11 cellular contexts compared by ENCODE assay signal in genomic region chr20:62305765-62306431, GRCh38. TPM values are rescaled to one million over a fixed set of nuclear protein-coding genes. Genes with fewer than 3 reads are reported as not detected.
DNase-seq lines count a peak whose midpoint lies in the region; ATAC-seq, FAIRE-seq and TF ChIP-seq lines count a peak whose summit lies in the region.
"Had no signal": no experiment of that assay in that cellular context is flagged by ENCODE, and none has a peak within 500 bp of the region (broad histone marks: within the 10 kb centered on the region; RNA-seq: fewer than 3 reads in every experiment).

No MANE protein-coding gene starts in this region.

- intact Hi-C loops in CD8-positive, alpha-beta T cell (cut with DNase I, micrococcal nuclease): loop anchor here in 1 of 2 experiments (10.0 kb wide), 1 partner anchor 339 kb away; the partner anchor contains the start of gene SLCO4A1
- intact Hi-C loops in naive thymus-derived CD4-positive, alpha-beta T cell (cut with micrococcal nuclease): no loop called here
- intact Hi-C loops in stomach (cut with DNase I; ENCODE audit: low total_unique reads): no loop called here

- peak overlapping the region; percentile 57 for H3K27ac Mint-ChIP-seq in CD8-positive, alpha-beta T cell
- H3K27ac Mint-ChIP-seq in naive thymus-derived CD4-positive, alpha-beta T cell: peak overlapping the region in 1 of 9 donors; percentile 46

- no peak for FAIRE-seq in H54 (lab: Jason Lieb, UNC)
- FAIRE-seq: endometrium had no signal

- TF ChIP-seq EP300 in stomach (IDR thresholded peaks at IDR 0.05): no peak

- peak overlapping the region; percentile 97 for H3K9ac ChIP-seq in adipocyte (ENCODE audit: low read length)
- no peak overlapping the region for H3K9ac ChIP-seq in smooth muscle cell (ENCODE audit: low read depth)

- peaks cover 26% of the 10 kb centered on the region for H3K4me1 ChIP-seq in CD8-positive, alpha-beta T cell (ENCODE audit: insufficient read depth, low read length)
- peaks cover 21% of the 10 kb centered on the region for H3K4me1 ChIP-seq in adipocyte (ENCODE audit: control insufficient read depth, insufficient read depth, low read length)
- H3K4me1 ChIP-seq in naive thymus-derived CD4-positive, alpha-beta T cell (ENCODE audit: control insufficient read depth in 2 of 2, insufficient read depth in 2 of 2, low read length in 2 of 2): peaks cover 17 to 19% of the 10 kb centered on the region in 2 donors
- H3K4me1 ChIP-seq in smooth muscle cell (ENCODE audit: low read depth): peaks cover 14% of the 10 kb centered on the region
- peaks cover 26 to 63% (median 40%) of the 10 kb centered on the region in 4 donors for H3K4me1 ChIP-seq in stomach

- H3K79me2 ChIP-seq in smooth muscle cell (ENCODE audit: low read depth): peaks cover 38% of the 10 kb centered on the region

- H3K4me1 Mint-ChIP-seq in CD8-positive, alpha-beta T cell (ENCODE audit: low read depth): peaks cover 27% of the 10 kb centered on the region
- H3K4me1 Mint-ChIP-seq in naive thymus-derived CD4-positive, alpha-beta T cell: peaks cover 17 to 32% (median 22%) of the 10 kb centered on the region in 7 donors

- H3K27me3 Mint-ChIP-seq in CD8-positive, alpha-beta T cell (ENCODE audit: low read depth): no peaks in the 10 kb centered on the region
- no peaks in the 10 kb centered on the region for H3K27me3 Mint-ChIP-seq in naive thymus-derived CD4-positive, alpha-beta T cell

- H3K36me3 ChIP-seq in CD8-positive, alpha-beta T cell (ENCODE audit: insufficient read depth, low read length): peaks cover 18% of the 10 kb centered on the region
- H3K36me3 ChIP-seq in adipocyte (ENCODE audit: control insufficient read depth, insufficient read depth, low read length, severe bottlenecking) (peaks cover 44% of the 10 kb centered on the region), smooth muscle cell (ENCODE audit: low read depth) (no peaks in the 10 kb centered on the region), stomach (peaks cover 44 to 69% (median 68%) of the 10 kb centered on the region in 4 donors)
- peaks cover 0 to 56% (median 8%) of the 10 kb centered on the region in 3 experiments for H3K36me3 ChIP-seq in naive thymus-derived CD4-positive, alpha-beta T cell (ENCODE audit: control insufficient read depth in 2 of 3, insufficient read depth in 3 of 3, low read length in 3 of 3)

- H4K20me1 ChIP-seq in smooth muscle cell (ENCODE audit: low read depth): peaks cover 44% of the 10 kb centered on the region

- no peaks in the 10 kb centered on the region for H3K27me3 ChIP-seq in CD8-positive, alpha-beta T cell (ENCODE audit: insufficient read depth, low read length)
- no peaks in the 10 kb centered on the region for H3K27me3 ChIP-seq in HL-60 (ENCODE audit: insufficient read depth, poor library complexity, severe bottlenecking)
- no peaks in the 10 kb centered on the region for H3K27me3 ChIP-seq in adipocyte (replicated peaks; ENCODE audit: control insufficient read depth, insufficient read depth, low read length)
- no peaks in the 10 kb centered on the region for H3K27me3 ChIP-seq in naive thymus-derived CD4-positive, alpha-beta T cell (ENCODE audit: control insufficient read depth in 2 of 2, insufficient read depth in 2 of 2, low read length in 2 of 2)
- H3K27me3 ChIP-seq in smooth muscle cell (ENCODE audit: low read depth): no peaks in the 10 kb centered on the region
- H3K27me3 ChIP-seq in stomach: no peaks in the 10 kb centered on the region

- TF ChIP-seq POLR2A in stomach (IDR thresholded peaks at IDR 0.05) (no peak), H54 (IDR thresholded peaks at IDR 0.05; ENCODE audit: low read depth, low read length) (no peak)

- CTCF ChIA-PET in CD8-positive, alpha-beta T cell (lab: Charles Lee): interaction anchor here (0.8 to 1.2 kb wide), 2 partner anchors 8 to 77 kb away, joined by 3 read pairs; no protein-coding TSS in a partner anchor
- CTCF ChIA-PET in naive thymus-derived CD4-positive, alpha-beta T cell (lab: Charles Lee): no interaction called here

- H3K9me3 Mint-ChIP-seq in CD8-positive, alpha-beta T cell: no peaks in the 10 kb centered on the region
- H3K9me3 Mint-ChIP-seq in naive thymus-derived CD4-positive, alpha-beta T cell: no peaks in the 10 kb centered on the region

- no peak overlapping the region for H3K4me3 ChIP-seq in CD8-positive, alpha-beta T cell (ENCODE audit: low read depth, low read length)
- H3K4me3 ChIP-seq in HL-60 (replicated peaks; ENCODE audit: insufficient read depth, low read length) (peak overlapping the region; percentile 62), adipocyte (ENCODE audit: low read length) (peak overlapping the region; percentile 99), smooth muscle cell (no peak overlapping the region), stomach (peak overlapping the region in 2 of 4 donors; percentile 79 to 86)
- H3K4me3 ChIP-seq in naive thymus-derived CD4-positive, alpha-beta T cell (ENCODE audit: low read length): no peak overlapping the region

- no peak overlapping the region for H2AFZ ChIP-seq in smooth muscle cell (ENCODE audit: low read depth)

- peaks cover 35% of the 10 kb centered on the region for H3K36me3 Mint-ChIP-seq in CD8-positive, alpha-beta T cell
- H3K36me3 Mint-ChIP-seq in naive thymus-derived CD4-positive, alpha-beta T cell: peaks cover 0 to 15% (median 4%) of the 10 kb centered on the region in 5 donors

- WGBS in smooth muscle cell (ENCODE audit: low lambda C conversion rate): 93% methylated on average over 29 of the region's 33 CpGs
- WGBS in stomach, 5 donors: 69 to 81% (median 74%) methylated on average over 27 to 33 of the region's 33 CpGs

- DNase-seq in CD8-positive, alpha-beta T cell: peak in 1 of 7 experiments; percentile 1
- DNase-seq in HL-60 (ENCODE audit: low read depth in 1 of 2, low spot score in 1 of 2): peak in 1 of 2 experiments; percentile 80
- DNase-seq in adipocyte (ENCODE audit: low read depth): no peak
- DNase-seq in naive thymus-derived CD4-positive, alpha-beta T cell: no peak
- no peak for DNase-seq in smooth muscle cell (lab: John Stamatoyannopoulos, UW; ENCODE audit: unreplicated experiment)
- no peak for DNase-seq in NCI-H2227 (lab: John Stamatoyannopoulos, UW; ENCODE audit: unreplicated experiment)
- no peak for DNase-seq in stomach
- no peak for DNase-seq in H54 (ENCODE audit: insufficient read length, low spot score)
- DNase-seq: activated effector memory CD4-positive, alpha-beta T cell treated with anti-CD3 and anti-CD28 coated beads, Interleukin-2, amount 50 U/mL, for 16 hours; islet precursor cell had no signal

- no peak for ATAC-seq in CD8-positive, alpha-beta T cell
- ATAC-seq in naive thymus-derived CD4-positive, alpha-beta T cell: no peak

- no peaks in the 10 kb centered on the region for H3K9me3 ChIP-seq in CD8-positive, alpha-beta T cell (ENCODE audit: low read length)
- H3K9me3 ChIP-seq in adipocyte (ENCODE audit: control insufficient read depth, low read length): no peaks in the 10 kb centered on the region
- H3K9me3 ChIP-seq in naive thymus-derived CD4-positive, alpha-beta T cell (ENCODE audit: control insufficient read depth in 2 of 3, low read length in 3 of 3): no peaks in the 10 kb centered on the region
- no peaks in the 10 kb centered on the region for H3K9me3 ChIP-seq in smooth muscle cell (replicated peaks; ENCODE audit: low read depth)
- no peaks in the 10 kb centered on the region for H3K9me3 ChIP-seq in stomach

- TF ChIP-seq CTCF in CD8-positive, alpha-beta T cell (IDR thresholded peaks at IDR 0.05): no peak
- no peak for TF ChIP-seq CTCF in HL-60 (IDR thresholded peaks at IDR 0.05; ENCODE audit: insufficient read depth, low read length)
- TF ChIP-seq CTCF in smooth muscle cell (IDR thresholded peaks at IDR 0.05; ENCODE audit: borderline replicate concordance, insufficient read depth, poor library complexity, severe bottlenecking): no peak
- no peak for TF ChIP-seq CTCF in stomach (IDR thresholded peaks at IDR 0.05)

- H3K4me3 Mint-ChIP-seq in CD8-positive, alpha-beta T cell: peak overlapping the region; percentile 93
- peak overlapping the region in 8 of 10 donors; percentile 27 to 96 (median 76) for H3K4me3 Mint-ChIP-seq in naive thymus-derived CD4-positive, alpha-beta T cell

- no peak overlapping the region for H3K4me2 ChIP-seq in smooth muscle cell

- H3F3A ChIP-seq in smooth muscle cell (ENCODE audit: low read depth): peaks cover 11% of the 10 kb centered on the region

- H3K27ac ChIP-seq in CD8-positive, alpha-beta T cell (ENCODE audit: low read depth, low read length): no peak overlapping the region
- peak overlapping the region; percentile 84 for H3K27ac ChIP-seq in HL-60 (replicated peaks)
- H3K27ac ChIP-seq in naive thymus-derived CD4-positive, alpha-beta T cell (ENCODE audit: low read depth, low read length): no peak overlapping the region
- no peak overlapping the region for H3K27ac ChIP-seq in smooth muscle cell (ENCODE audit: low read depth)
- H3K27ac ChIP-seq in stomach: peak overlapping the region in 2 of 5 donors; percentile 4 to 12

- POLR2A ChIA-PET in CD8-positive, alpha-beta T cell (lab: Charles Lee): no interaction called here
- POLR2A ChIA-PET in naive thymus-derived CD4-positive, alpha-beta T cell (lab: Charles Lee): no interaction called here

RNA-seq across cellular contexts. Expression of gene ADRM1, which starts 3.1 kb away (rescaled TPM):
- total RNA-seq in CD8-positive, alpha-beta T cell: 10 to 100 TPM; 52.7 to 52.9 TPM
- 100 to 1,000 TPM in 1 of 5 experiments, 10 to 100 TPM in 4; 51.3 to 117 (median 55.0) TPM for total RNA-seq in naive thymus-derived CD4-positive, alpha-beta T cell
- 10 to 100 TPM; 73.7 to 99.9 TPM for polyA plus RNA-seq in naive thymus-derived CD4-positive, alpha-beta T cell
- total RNA-seq in smooth muscle cell: 68.7 and 101 TPM in 2 replicates
- polyA plus RNA-seq in smooth muscle cell: 121 and 126 TPM in 2 replicates
- total RNA-seq in stomach: 100 to 1,000 TPM in 2 of 5 donors, 10 to 100 TPM in 3; 42.0 to 130 (median 68.4) TPM
- polyA plus RNA-seq in stomach: 10 to 100 TPM; 82.3 to 91.3 (median 85.0) TPM

Comparison
In these comparisons a context has a peak if more than half of its experiments do, and no peak if none do; other contexts are left out.
1. H3K4me3 ChIP-seq: peak in HL-60 (single experiment) and adipocyte (single experiment); none in CD8-positive, alpha-beta T cell (single experiment), naive thymus-derived CD4-positive, alpha-beta T cell (single experiment) and smooth muscle cell (single experiment).